29 cellular contexts compared by ENCODE assay signal in the genomic region with DNA sequence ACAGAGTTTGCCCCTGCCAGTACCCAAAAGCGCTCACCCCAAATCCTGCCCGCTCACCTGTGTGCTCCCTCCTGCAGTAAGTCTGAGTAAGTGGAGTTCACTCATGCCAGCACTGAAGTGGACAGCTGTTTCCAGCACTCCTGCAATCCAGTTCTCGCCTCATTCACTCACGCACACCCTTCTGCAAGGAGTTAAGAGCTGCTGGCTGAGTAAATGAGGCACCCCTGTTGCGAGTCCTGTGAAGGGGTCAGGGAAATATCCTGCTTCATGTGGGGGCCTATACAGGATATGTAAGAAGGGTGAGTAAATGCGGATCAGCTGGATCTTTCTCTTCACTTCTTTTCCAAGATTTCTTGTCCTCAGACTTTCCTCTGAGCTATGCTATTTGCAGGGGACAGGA. TPM values are rescaled to one million over a fixed set of nuclear protein-coding genes. Genes with fewer than 3 reads are reported as not detected.
"Had no signal": no experiment of that assay in that cellular context is flagged by ENCODE, and none has a peak within 500 bp of the region (broad histone marks: within the 10 kb centered on the region; RNA-seq: fewer than 3 reads in every experiment).

No MANE protein-coding gene starts in this region.

- H3K4me3 ChIP-seq: adrenal gland, body of pancreas, breast epithelium, SJSA1 had no signal

- ATAC-seq: activated CD4-positive, alpha-beta T cell treated with anti-CD3 and anti-CD28 coated beads for 36 hours; activated CD4-positive, CD25-positive, alpha-beta regulatory T cell treated with anti-CD3 and anti-CD28 coated beads, Interleukin-2, amount 50 U/mL, for 24 hours; activated CD8-positive, alpha-beta T cell treated with anti-CD3 and anti-CD28 coated beads, Interleukin-2, amount 10 ng/mL, durations not matched to agents 7 days and 5 days; activated naive CD4-positive, alpha-beta T cell treated with anti-CD3 and anti-CD28 coated beads, Interleukin-2, amount 50 U/mL, for 72 hours; activated T-cell treated with anti-CD3 and anti-CD28 coated beads, Interleukin-2, amount 50 U/mL, for 4 hours; body of pancreas; WTC11 had no signal

- H3K9me3 ChIP-seq: adrenal gland, body of pancreas, breast epithelium, SJSA1, SK-N-SH had no signal

- H3K36me3 ChIP-seq: adrenal gland, breast epithelium, SJSA1 had no signal

- H3K27me3 ChIP-seq: adrenal gland, body of pancreas, breast epithelium, SJSA1 had no signal

- H3K4me1 ChIP-seq: adrenal gland, body of pancreas, breast epithelium, SJSA1 had no signal

- H3K27ac ChIP-seq: adrenal gland, body of pancreas, breast epithelium, KMS-11, SJSA1 had no signal

- DNase-seq: activated CD4-positive, alpha-beta T cell treated with anti-CD3 and anti-CD28 coated beads for 36 hours; activated CD4-positive, alpha-beta T cell treated with anti-CD3 and anti-CD28 coated beads, Interleukin-2, amount 10 ng/mL, durations not matched to agents 7 days and 5 days; activated CD4-positive, alpha-beta T cell treated with anti-CD3 and anti-CD28 coated beads, Interleukin-2, amount 50 U/mL, for 48 hours; activated CD8-positive, alpha-beta memory T cell treated with anti-CD3 and anti-CD28 coated beads, Interleukin-2, amount 50 U/mL, for 4 hours; activated CD8-positive, alpha-beta T cell treated with anti-CD3 and anti-CD28 coated beads, Interleukin-2, amount 10 ng/mL, durations not matched to agents 7 days and 5 days; activated gamma-delta T cell treated with Interleukin-2 at 50 U/mL for 16 hours; activated naive CD4-positive, alpha-beta T cell treated with anti-CD3 and anti-CD28 coated beads for 36 hours; activated T-cell treated with anti-CD3 and anti-CD28 coated beads for 4 hours; activated T-cell treated with anti-CD3 and anti-CD28 coated beads, Interleukin-2, amount 50 U/mL, for 4 hours; adrenal gland; body of pancreas; MM.1S; MV-4-11; NCI-H1092; NCI-H1417; NCI-H146; NCI-H187; NCI-H2029 treated with DMSO at 0.1 percent for 48 hours; NCI-H2107; NCI-H345; Right ventricle myocardium superior; SK-N-SH had no signal

RNA-seq across cellular contexts. Expression of a gene that starts 23.5 kb away (rescaled TPM):
- total RNA-seq: activated CD8-positive, alpha-beta T cell treated with anti-CD3 and anti-CD28 coated beads, Interleukin-2, amount 10 ng/mL, durations not matched to agents 7 days and 5 days; activated naive CD4-positive, alpha-beta T cell treated with anti-CD3 and anti-CD28 coated beads for 36 hours; OCI-LY7; Right ventricle myocardium superior; WTC11 had no signal
